In genomic region chr3:151087648-151088047, GRCh38 we compare ENCODE assay signal across 12 cellular contexts. TPM values are rescaled to one million over a fixed set of nuclear protein-coding genes. Genes with fewer than 3 reads are reported as not detected.
A peak's percentile ranks its signal among the peaks of the same experiment; 100 is the strongest.
DNase-seq lines count a peak whose midpoint lies in the region; ATAC-seq and TF ChIP-seq lines count a peak whose summit lies in the region.
"Had no signal": no experiment of that assay in that cellular context is flagged by ENCODE, and none has a peak within 500 bp of the region (broad histone marks: within the 10 kb centered on the region; RNA-seq: fewer than 3 reads in every experiment).

No MANE protein-coding gene starts in this region.

- no peak for TF ChIP-seq POLR2A in HCT116 (IDR thresholded peaks at IDR 0.05; ENCODE audit: borderline replicate concordance, extremely low read depth, insufficient read depth, insufficient read length)

- peaks cover 12% of the 10 kb centered on the region for H3K27me3 ChIP-seq in CD4-positive, alpha-beta memory T cell (ENCODE audit: insufficient read depth, low read length)
- no peaks in the 10 kb centered on the region for H3K27me3 ChIP-seq in HCT116 (ENCODE audit: insufficient read depth, low read length)

- BruUV-seq in HCT116 (replicated peaks; lab: Mats Ljungman, UMichigan), result TSS peak; percentile 55

- intact Hi-C loops in CD4-positive, alpha-beta memory T cell (cut with micrococcal nuclease), result loop anchor here (2.0 to 5.0 kb wide), 3 partner anchors 59 to 367 kb away; no protein-coding TSS in a partner anchor
- intact Hi-C loops in HCT116 (cut with micrococcal nuclease), result no loop called here
- intact Hi-C loops in activated CD8-positive, alpha-beta T cell treated with anti-CD3 and anti-CD28 coated beads for 36 hours (cut with micrococcal nuclease), result loop anchor here (5.0 kb wide), 1 partner anchor 60 kb away; no protein-coding TSS in a partner anchor

- peaks cover 0 to 2% of the 10 kb centered on the region in 2 donors for H3K36me3 Mint-ChIP-seq in CD4-positive, alpha-beta memory T cell
- no peaks in the 10 kb centered on the region for H3K36me3 Mint-ChIP-seq in activated CD8-positive, alpha-beta T cell treated with anti-CD3 and anti-CD28 coated beads for 36 hours (ENCODE audit: low read depth)
- H3K36me3 Mint-ChIP-seq in memory B cell, result no peaks in the 10 kb centered on the region

- H2AFZ ChIP-seq in HCT116 (ENCODE audit: low read depth, low read length, poor library complexity, severe bottlenecking), result no peak overlapping the region

- H3K9me2 ChIP-seq in HCT116 (ENCODE audit: insufficient read depth), result no peaks in the 10 kb centered on the region

- H4K20me1 ChIP-seq in HCT116 (ENCODE audit: insufficient read depth), result no peaks in the 10 kb centered on the region

- POLR2A ChIA-PET in CD4-positive, alpha-beta memory T cell (lab: Charles Lee; ENCODE audit: partially characterized antibody), result no interaction called here
- POLR2A ChIA-PET in HCT116 (lab: Charles Lee), result no interaction called here
- POLR2A ChIA-PET in activated CD8-positive, alpha-beta T cell treated with anti-CD3 and anti-CD28 coated beads for 36 hours (lab: Charles Lee), result interaction anchor here (1.3 kb wide), 1 partner anchor 21 kb away, joined by 3 read pairs; no protein-coding TSS in a partner anchor

- H3K27ac Mint-ChIP-seq in CD4-positive, alpha-beta memory T cell, result peak overlapping the region in 1 of 7 donors; percentile 79
- H3K27ac Mint-ChIP-seq in activated CD8-positive, alpha-beta T cell treated with anti-CD3 and anti-CD28 coated beads for 36 hours, result no peak overlapping the region
- H3K27ac Mint-ChIP-seq in memory B cell, result no peak overlapping the region

- H3K36me3 ChIP-seq in CD4-positive, alpha-beta memory T cell (ENCODE audit: insufficient read depth, low read length), result no peaks in the 10 kb centered on the region
- no peaks in the 10 kb centered on the region for H3K36me3 ChIP-seq in HCT116 (ENCODE audit: control insufficient read depth in 1 of 2, insufficient read depth in 2 of 2, low read length in 2 of 2)
- H3K36me3 ChIP-seq: gastrocnemius medialis had no signal

- no peaks in the 10 kb centered on the region for H3K79me2 ChIP-seq in HCT116 (ENCODE audit: insufficient read depth, low read length)

- TF ChIP-seq RAD21 in HCT116 (IDR thresholded peaks at IDR 0.05; ENCODE audit: low read depth), result no peak

- no peaks in the 10 kb centered on the region for H3K9me3 Mint-ChIP-seq in CD4-positive, alpha-beta memory T cell
- H3K9me3 Mint-ChIP-seq in activated CD8-positive, alpha-beta T cell treated with anti-CD3 and anti-CD28 coated beads for 36 hours, result no peaks in the 10 kb centered on the region
- H3K9me3 Mint-ChIP-seq in memory B cell, result no peaks in the 10 kb centered on the region

- CTCF ChIA-PET in CD4-positive, alpha-beta memory T cell (lab: Charles Lee; ENCODE audit: partially characterized antibody), result interaction anchor here (1.0 to 1.7 kb wide), 3 partner anchors 13 to 197 kb away, joined by 3 to 9 read pairs (median 3); no protein-coding TSS in a partner anchor
- CTCF ChIA-PET in HCT116 (lab: Charles Lee), result no interaction called here
- CTCF ChIA-PET in activated CD8-positive, alpha-beta T cell treated with anti-CD3 and anti-CD28 coated beads for 36 hours (lab: Charles Lee), result interaction anchor here (1.2 to 5.3 kb wide), 11 partner anchors 8 to 75 kb away, joined by 3 to 40 read pairs (median 8); no protein-coding TSS in a partner anchor

- RAD21 ChIA-PET in HCT116 (lab: Charles Lee; ENCODE audit: low non-redundant PET in 1 of 2, low total read pairs in 2 of 2, uncharacterized antibody in 2 of 2, unreplicated experiment in 2 of 2), result interaction anchor here in 1 of 2 experiments (0.7 kb wide), 1 partner anchor 27 kb away, joined by 3 read pairs; no protein-coding TSS in a partner anchor

- no peak for DNase-seq in CD4-positive, alpha-beta memory T cell
- DNase-seq in HCT116 (ENCODE audit: low read depth, low spot score) (no peak), memory B cell (ENCODE audit: low spot score in 2 of 2) (no peak), GM03348 (ENCODE audit: low spot score) (no peak), mucosa of gallbladder (ENCODE audit: low spot score) (no peak)
- no peak for DNase-seq in activated CD8-positive, alpha-beta T cell treated with anti-CD3 and anti-CD28 coated beads for 36 hours
- DNase-seq: activated CD4-positive, CD25-positive, alpha-beta regulatory T cell treated with anti-CD3 and anti-CD28 coated beads, Interleukin-2, amount 50 U/mL, for 72 hours; gastrocnemius medialis; Karpas-422 had no signal

- peaks cover 5 to 18% (median 12%) of the 10 kb centered on the region in 4 donors for H3K4me1 Mint-ChIP-seq in CD4-positive, alpha-beta memory T cell
- peaks cover 9% of the 10 kb centered on the region for H3K4me1 Mint-ChIP-seq in activated CD8-positive, alpha-beta T cell treated with anti-CD3 and anti-CD28 coated beads for 36 hours (ENCODE audit: low read depth)
- peaks cover 4% of the 10 kb centered on the region for H3K4me1 Mint-ChIP-seq in memory B cell

- no peak overlapping the region for H3K27ac ChIP-seq in CD4-positive, alpha-beta memory T cell (ENCODE audit: low read depth, low read length)
- no peak overlapping the region for H3K27ac ChIP-seq in HCT116 (ENCODE audit: low read depth, low read length)
- H3K27ac ChIP-seq: gastrocnemius medialis had no signal

- no peak overlapping the region for H3K4me2 ChIP-seq in HCT116 (ENCODE audit: low read length)

- no peak overlapping the region for H3K4me3 ChIP-seq in CD4-positive, alpha-beta memory T cell (ENCODE audit: low read length in 2 of 2)
- no peak overlapping the region for H3K4me3 ChIP-seq in HCT116 (replicated peaks in 1 of 2; ENCODE audit: low read depth in 1 of 2, low read length in 2 of 2)

- peaks cover 6% of the 10 kb centered on the region for H3K4me1 ChIP-seq in CD4-positive, alpha-beta memory T cell (ENCODE audit: insufficient read depth, low read length)
- H3K4me1 ChIP-seq in HCT116 (ENCODE audit: control insufficient read depth in 1 of 2, insufficient read depth in 2 of 2, low read length in 2 of 2), result peaks cover 0 to 11% of the 10 kb centered on the region in 2 experiments; a peak in 1 of 4 replicates

- H3K9me3 ChIP-seq in CD4-positive, alpha-beta memory T cell (ENCODE audit: control insufficient read depth in 1 of 2, low read length in 2 of 2), result no peaks in the 10 kb centered on the region
- no peaks in the 10 kb centered on the region for H3K9me3 ChIP-seq in HCT116 (ENCODE audit: control insufficient read depth in 1 of 2, insufficient read depth in 1 of 2, low read depth in 1 of 2, low read length in 2 of 2)
- H3K9me3 ChIP-seq: gastrocnemius medialis had no signal

- H3K9ac ChIP-seq in HCT116 (ENCODE audit: low read length), result no peak overlapping the region

- no peak for TF ChIP-seq CTCF in HCT116 (IDR thresholded peaks at IDR 0.05 in 2 of 3, conservative IDR thresholded peaks at IDR 0.05 in 1 of 3; ENCODE audit: borderline replicate concordance in 1 of 3, insufficient read depth in 1 of 3, low read depth in 2 of 3, low read length in 2 of 3)
- no peak for TF ChIP-seq CTCF in activated CD8-positive, alpha-beta T cell treated with anti-CD3 and anti-CD28 coated beads for 36 hours (IDR thresholded peaks at IDR 0.05)

- peaks cover 30 to 33% of the 10 kb centered on the region in 2 donors for H3K27me3 Mint-ChIP-seq in CD4-positive, alpha-beta memory T cell
- H3K27me3 Mint-ChIP-seq in activated CD8-positive, alpha-beta T cell treated with anti-CD3 and anti-CD28 coated beads for 36 hours, result peaks cover 32% of the 10 kb centered on the region
- peaks cover 17% of the 10 kb centered on the region for H3K27me3 Mint-ChIP-seq in memory B cell

- ATAC-seq in HCT116 (no peak), memory B cell (ENCODE audit: low read depth) (no peak), GM21515 (IDR thresholded peaks at IDR 0.05; ENCODE audit: unreplicated experiment) (no peak), GM19397 (IDR thresholded peaks at IDR 0.05; ENCODE audit: unreplicated experiment) (no peak)
- ATAC-seq in activated CD8-positive, alpha-beta T cell treated with anti-CD3 and anti-CD28 coated beads for 36 hours, result no peak
- ATAC-seq: Panc1 had no signal

- H3K4me3 Mint-ChIP-seq in CD4-positive, alpha-beta memory T cell, result peak overlapping the region; percentile 69 to 87 (median 80)
- peak overlapping the region; percentile 80 for H3K4me3 Mint-ChIP-seq in activated CD8-positive, alpha-beta T cell treated with anti-CD3 and anti-CD28 coated beads for 36 hours
- peak overlapping the region; percentile 71 for H3K4me3 Mint-ChIP-seq in memory B cell

TF ChIP-seq in HCT116, 20 proteins besides CTCF, POLR2A, EP300 and RAD21 (continues in another document):
- TF ChIP-seq SIN3A (IDR thresholded peaks at IDR 0.05; ENCODE audit: low read depth) (no peak), POLR2AphosphoS5 (IDR thresholded peaks at IDR 0.05; ENCODE audit: low read depth, low read length) (no peak), EGR1 (IDR thresholded peaks at IDR 0.05; ENCODE audit: low read depth) (no peak), TCF7L2 (IDR thresholded peaks at IDR 0.05; ENCODE audit: borderline replicate concordance, extremely low read depth, insufficient read depth, insufficient read length) (no peak), YY1 (IDR thresholded peaks at IDR 0.05; ENCODE audit: extremely low read depth, insufficient replicate concordance, low read depth, low read length) (no peak), EZH2phosphoT487 (IDR thresholded peaks at IDR 0.05; ENCODE audit: borderline replicate concordance) (no peak), FOSL1 (IDR thresholded peaks at IDR 0.05; ENCODE audit: low read depth) (no peak), MAX (IDR thresholded peaks at IDR 0.05) (no peak), ELF1 (IDR thresholded peaks at IDR 0.05; ENCODE audit: borderline replicate concordance, low read depth) (no peak)

RNA-seq across cellular contexts. Expression of gene MED12L, which starts 2.2 kb away (rescaled TPM):
- under 1 TPM; 0.35 to 0.78 TPM for total RNA-seq in CD4-positive, alpha-beta memory T cell
- not detected for polyA plus RNA-seq in CD4-positive, alpha-beta memory T cell
- total RNA-seq in HCT116 (2021; ENCODE audit: unreplicated experiment) (6.4 TPM), mucosa of gallbladder (7.5 TPM)
- polyA plus RNA-seq in HCT116 (2012), result 0.66 and 1.1 TPM in 2 replicates
- total RNA-seq in activated CD8-positive, alpha-beta T cell treated with anti-CD3 and anti-CD28 coated beads for 36 hours, result 1 to 10 TPM; 2.9 to 3.4 TPM
